Comparison of ENCODE assay signal across 8 cellular contexts in genomic region chr15:65833501-65834220, GRCh38. TPM values are rescaled to one million over a fixed set of nuclear protein-coding genes. Genes with fewer than 3 reads are reported as not detected.
DNase-seq lines count a peak whose midpoint lies in the region; ATAC-seq and TF ChIP-seq lines count a peak whose summit lies in the region.

No MANE protein-coding gene starts in this region.

- H3K9me2 ChIP-seq in PC-3 (replicated peaks; ENCODE audit: low read length), result no peaks in the 10 kb centered on the region

- in situ Hi-C loops in mammary epithelial cell (cut with MboI; ENCODE audit: low sequenced_read_pairs in 2 of 2), result no loop called here

- DNase-seq in PC-3, result peak; percentile 15
- no peak for DNase-seq in mammary epithelial cell
- no peak for DNase-seq in uterus
- no peak for DNase-seq in lower leg skin (ENCODE audit: low spot score in 2 of 2)
- no peak for DNase-seq in dedifferentiated amniotic fluid mesenchymal stem cell (ENCODE audit: extremely low spot score)

- H3K27ac ChIP-seq in HEK293 (ENCODE audit: extremely low read depth, low read depth, low read length) (peak overlapping the region; percentile 79), PC-3 (ENCODE audit: low read length) (peak overlapping the region; percentile 67), mammary epithelial cell (ENCODE audit: insufficient read depth, low read depth, low read length) (no peak overlapping the region), muscle layer of colon (ENCODE audit: low read depth, low read length) (peak overlapping the region; percentile 78), uterus (peak overlapping the region; percentile 79 to 95)

- intact Hi-C loops in PC-3 (cut with micrococcal nuclease) (no loop called here), mammary epithelial cell (cut with micrococcal nuclease) (no loop called here), uterus (cut with DNase I; ENCODE audit: low total_unique reads) (no loop called here), lower leg skin (cut with DNase I; ENCODE audit: low total_unique reads) (loop anchor here (5.0 kb wide), 1 partner anchor 1891 kb away; no protein-coding TSS in a partner anchor)

- H3K4me1 ChIP-seq in HEK293 (ENCODE audit: control insufficient read depth, insufficient read depth, low read length) (peaks cover 15% of the 10 kb centered on the region), PC-3 (ENCODE audit: insufficient read depth, low read length) (peaks cover 18% of the 10 kb centered on the region), mammary epithelial cell (ENCODE audit: insufficient read depth, low read length) (peaks cover 5% of the 10 kb centered on the region), muscle layer of colon (ENCODE audit: insufficient read depth, low read length) (peaks cover 41% of the 10 kb centered on the region), uterus (peaks cover 4 to 8% of the 10 kb centered on the region in 2 donors)

- H3K4me3 ChIP-seq in HEK293 (ENCODE audit: low read depth, low read length) (no peak overlapping the region), PC-3 (ENCODE audit: low read length) (peak overlapping the region; percentile 52), mammary epithelial cell (replicated peaks in 1 of 3; ENCODE audit: insufficient read depth in 1 of 3, low read depth in 2 of 3, low read length in 3 of 3) (no peak overlapping the region), muscle layer of colon (ENCODE audit: low read depth in 1 of 2, low read length in 2 of 2) (no peak overlapping the region), uterus (no peak overlapping the region), lower leg skin (ENCODE audit: low read depth, poor library complexity, severe bottlenecking) (no peak overlapping the region)

- no peaks in the 10 kb centered on the region for H3K36me3 ChIP-seq in HEK293 (ENCODE audit: control insufficient read depth in 2 of 2, insufficient read depth in 1 of 2, low read length in 2 of 2)
- H3K36me3 ChIP-seq in PC-3 (ENCODE audit: low read depth, low read length), result no peaks in the 10 kb centered on the region
- H3K36me3 ChIP-seq in mammary epithelial cell (ENCODE audit: insufficient read depth, low read length), result no peaks in the 10 kb centered on the region
- no peaks in the 10 kb centered on the region for H3K36me3 ChIP-seq in muscle layer of colon (ENCODE audit: insufficient read depth, low read length)
- no peaks in the 10 kb centered on the region for H3K36me3 ChIP-seq in uterus

- H3K27me3 ChIP-seq in PC-3 (ENCODE audit: low read length) (no peaks in the 10 kb centered on the region), mammary epithelial cell (ENCODE audit: insufficient read depth, low read length) (no peaks in the 10 kb centered on the region), muscle layer of colon (ENCODE audit: control insufficient read depth in 1 of 2, insufficient read depth in 2 of 2, low read length in 2 of 2) (no peaks in the 10 kb centered on the region), uterus (no peaks in the 10 kb centered on the region)

- no peaks in the 10 kb centered on the region for H3K79me2 ChIP-seq in PC-3 (ENCODE audit: low read length)
- H3K79me2 ChIP-seq in mammary epithelial cell (ENCODE audit: insufficient read depth, low read length), result no peaks in the 10 kb centered on the region

- H4K20me1 ChIP-seq in PC-3 (ENCODE audit: low read length) (no peaks in the 10 kb centered on the region), mammary epithelial cell (ENCODE audit: insufficient read depth, low read length) (no peaks in the 10 kb centered on the region)

- BruUV-seq in PC-3 (replicated peaks; lab: Mats Ljungman, UMichigan) (no TSS peak), mammary epithelial cell (replicated peaks; lab: Mats Ljungman, UMichigan) (no TSS peak)

- H2AFZ ChIP-seq in PC-3 (ENCODE audit: low read length) (peak overlapping the region; percentile 23; the same call in 1 of the 2 replicates), mammary epithelial cell (ENCODE audit: low read depth, low read length) (peak overlapping the region; percentile 92)

- no peak for TF ChIP-seq CTCF in HEK293 (tag by site-specific recombination; IDR thresholded peaks at IDR 0.05)
- no peak for TF ChIP-seq CTCF in PC-3 (conservative IDR thresholded peaks at IDR 0.05; ENCODE audit: low read depth, low read length)
- TF ChIP-seq CTCF in mammary epithelial cell (conservative IDR thresholded peaks at IDR 0.05 in 1 of 2, IDR thresholded peaks at IDR 0.05 in 1 of 2; ENCODE audit: extremely low read depth in 1 of 2, insufficient read depth in 1 of 2, low read depth in 1 of 2, low read length in 2 of 2), result no peak
- no peak for TF ChIP-seq CTCF in uterus (IDR thresholded peaks at IDR 0.05)
- no peak for TF ChIP-seq CTCF in lower leg skin (IDR thresholded peaks at IDR 0.05)

- ATAC-seq in PC-3 (no peak), GM21717 (IDR thresholded peaks at IDR 0.05; ENCODE audit: unreplicated experiment) (no peak)

- TF ChIP-seq POLR2A in uterus (IDR thresholded peaks at IDR 0.05) (no peak), lower leg skin (IDR thresholded peaks at IDR 0.05) (no peak)

- H3F3A ChIP-seq in PC-3 (ENCODE audit: low read length, unreplicated experiment), result no peaks in the 10 kb centered on the region

- H3K9ac ChIP-seq in PC-3 (ENCODE audit: low read length) (peak overlapping the region; percentile 6; the same call in 1 of the 2 replicates), mammary epithelial cell (ENCODE audit: insufficient read depth, low read length) (no peak overlapping the region), muscle layer of colon (ENCODE audit: low read length) (no peak overlapping the region)

- CTCF ChIA-PET in HEK293 (lab: Yijun Ruan, JAX), result interaction anchor here (1.0 to 7.1 kb wide), 9 partner anchors 10 to 203 kb away, joined by 3 to 57 read pairs (median 6); no protein-coding TSS in a partner anchor
- CTCF ChIA-PET in PC-3 (lab: Charles Lee), result interaction anchor here (0.7 to 1.2 kb wide), 2 partner anchors 107 to 223 kb away, joined by 3 read pairs; partner anchors contain the start of gene INTS14
- CTCF ChIA-PET in mammary epithelial cell (lab: Charles Lee; ENCODE audit: low non-redundant PET), result no interaction called here

- H3K9me3 ChIP-seq in HEK293 (ENCODE audit: control insufficient read depth, insufficient read depth, low read depth, low read length) (no peaks in the 10 kb centered on the region), PC-3 (ENCODE audit: low read length) (no peaks in the 10 kb centered on the region), mammary epithelial cell (replicated peaks; ENCODE audit: insufficient read depth, low read length) (no peaks in the 10 kb centered on the region), muscle layer of colon (ENCODE audit: low read length) (no peaks in the 10 kb centered on the region), uterus (no peaks in the 10 kb centered on the region)

- POLR2A ChIA-PET in HEK293 (lab: Yijun Ruan, JAX), result interaction anchor here (0.7 to 2.3 kb wide), 8 partner anchors 29 to 529 kb away, joined by 3 to 27 read pairs (median 6); partner anchors contain the start of genes DENND4A, INTS14, RAB11A and RNU5B-1
- POLR2A ChIA-PET in PC-3 (lab: Charles Lee; ENCODE audit: unreplicated experiment), result interaction anchor here (0.6 to 1.4 kb wide), 2 partner anchors 21 to 42 kb away, joined by 4 to 6 read pairs; partner anchors contain the start of gene DENND4A

- dilution Hi-C loops in mammary epithelial cell (cut with HindIII; ENCODE audit: low sequenced_read_pairs), result no loop called here

- WGBS in mammary epithelial cell (ENCODE audit: low coverage, missing lambda C conversion rate), result 65% methylated on average over 4 of the region's 4 CpGs
- WGBS in lower leg skin, 2 donors, result 50 to 54% methylated on average over 4 of the region's 4 CpGs

- H3K4me2 ChIP-seq in PC-3 (ENCODE audit: low read length) (peak overlapping the region; percentile 73), mammary epithelial cell (ENCODE audit: insufficient read depth, low read depth, low read length) (peak overlapping the region; percentile 49)

TF ChIP-seq in HEK293, 187 proteins besides CTCF, POLR2A, EP300 and RAD21 (continues in another document):
- TF ChIP-seq MYNN (tag by site-specific recombination; IDR thresholded peaks at IDR 0.05; ENCODE audit: borderline replicate concordance) (no peak), ZBTB48 (tag by site-specific recombination; IDR thresholded peaks at IDR 0.05) (no peak), ZNF366 (tag by site-specific recombination; conservative IDR thresholded peaks at IDR 0.05) (peak; percentile 40), ZNF521 (tag by site-specific recombination; IDR thresholded peaks at IDR 0.05) (no peak), ZNF274 (IDR thresholded peaks at IDR 0.05; ENCODE audit: low read length) (no peak), ZNF274 (tag by site-specific recombination; IDR thresholded peaks at IDR 0.05; ENCODE audit: borderline replicate concordance) (no peak), ZNF623 (tag by site-specific recombination; IDR thresholded peaks at IDR 0.05) (no peak), PATZ1 (tag by site-specific recombination; IDR thresholded peaks at IDR 0.05) (no peak), FEZF1 (tag by site-specific recombination; IDR thresholded peaks at IDR 0.05) (peak; percentile 41; the same call in 1 of the 2 replicates), ZNF529 (tag by site-specific recombination; IDR thresholded peaks at IDR 0.05; ENCODE audit: insufficient replicate concordance) (no peak)

RNA-seq across cellular contexts. Expression of gene RAB11A, which starts 35.6 kb away (rescaled TPM):
- total RNA-seq in PC-3 (2014; rRNA removed) (123 and 171 TPM in 2 replicates), mammary epithelial cell (100 to 1,000 TPM; 215 to 220 TPM), uterus (100 to 1,000 TPM in 2 of 4 donors, 10 to 100 TPM in 2; 62.0 to 213 (median 151) TPM), lower leg skin (100 to 1,000 TPM; 451 to 676 (median 466) TPM)
- polyA plus RNA-seq in mammary epithelial cell, result 498 TPM
- 220 TPM for polyA minus RNA-seq in mammary epithelial cell

RNA-seq across cellular contexts. Expression of gene DENND4A, which starts 41.6 kb away (rescaled TPM):
- total RNA-seq in PC-3 (2014; rRNA removed) (6.2 and 11.6 TPM in 2 replicates), mammary epithelial cell (10 to 100 TPM; 16.8 to 21.7 TPM), uterus (10 to 100 TPM; 27.1 to 75.3 (median 52.8) TPM), lower leg skin (10 to 100 TPM in 3 of 4 donors, 1 to 10 TPM in 1; 7.4 to 16.4 (median 13.3) TPM)
- 6.1 TPM for polyA plus RNA-seq in mammary epithelial cell
- polyA minus RNA-seq in mammary epithelial cell, result 24.7 TPM
